8 cellular contexts compared by ENCODE assay signal in genomic region chr17:57849163-57849873, GRCh38. TPM values are rescaled to one million over a fixed set of nuclear protein-coding genes. Genes with fewer than 3 reads are reported as not detected.
DNase-seq lines count a peak whose midpoint lies in the region; ATAC-seq and TF ChIP-seq lines count a peak whose summit lies in the region.

No MANE protein-coding gene starts in this region.

- H2AK5ac ChIP-seq in neuronal stem cell (ENCODE audit: low read depth, low read length) = peak overlapping the region; percentile 12

- H3K4me1 ChIP-seq in ectodermal cell (ENCODE audit: control insufficient read depth, insufficient read depth, low read length) (peaks cover 9% of the 10 kb centered on the region), neuronal stem cell (ENCODE audit: control insufficient read depth in 2 of 2, insufficient read depth in 1 of 2, low read depth in 1 of 2, low read length in 2 of 2) (peaks cover 6 to 12% of the 10 kb centered on the region in 2 donors)

- no peak overlapping the region for H4K8ac ChIP-seq in neuronal stem cell (ENCODE audit: low read depth, low read length)

- no peaks in the 10 kb centered on the region for H3K27me3 ChIP-seq in ectodermal cell (ENCODE audit: control insufficient read depth, insufficient read depth, low read length, poor library complexity, severe bottlenecking)
- H3K27me3 ChIP-seq in neuronal stem cell (ENCODE audit: control insufficient read depth in 3 of 3, insufficient read depth in 3 of 3, low read depth in 1 of 3, low read length in 3 of 3) = no peaks in the 10 kb centered on the region

- no peak for TF ChIP-seq POLR2A in NB4 (IDR thresholded peaks at IDR 0.05; ENCODE audit: extremely low read depth, insufficient read length)

- DNase-seq in NB4 (ENCODE audit: low read depth) (no peak), neuronal stem cell (ENCODE audit: low spot score) (no peak), hypothalamus (lab: John Stamatoyannopoulos, UW) (no peak)
- no peak for DNase-seq in activated CD4-positive, alpha-beta T cell treated with anti-CD3 and anti-CD28 coated beads for 1 hour

- H3K9me3 ChIP-seq in ectodermal cell (ENCODE audit: control insufficient read depth, low read length) = no peaks in the 10 kb centered on the region
- no peaks in the 10 kb centered on the region for H3K9me3 ChIP-seq in neuronal stem cell (replicated peaks in 1 of 2; ENCODE audit: control insufficient read depth in 2 of 2, insufficient read depth in 1 of 2, low read depth in 1 of 2, low read length in 2 of 2)

- H3K36me3 ChIP-seq in ectodermal cell (ENCODE audit: control insufficient read depth, insufficient read depth, low read length) = peaks cover 3% of the 10 kb centered on the region
- peaks cover 5 to 32% of the 10 kb centered on the region in 2 donors for H3K36me3 ChIP-seq in neuronal stem cell (replicated peaks in 1 of 2; ENCODE audit: control insufficient read depth in 2 of 2, insufficient read depth in 2 of 2, low read length in 2 of 2)

- no peak overlapping the region for H4K91ac ChIP-seq in neuronal stem cell (ENCODE audit: low read depth, low read length, poor library complexity)

- 24 to 25% methylated on average over 27 of the region's 27 CpGs for WGBS in ectodermal cell, 2 experiments
- no CpG with 5 or more reads among the region's 27 CpGs for WGBS in neuronal stem cell (ENCODE audit: extremely low coverage in 2 of 2, insufficient read length in 2 of 2, insufficient replicate concordance in 1 of 2), 2 donors

- no peak for TF ChIP-seq CTCF in NB4 (IDR thresholded peaks at IDR 0.05; ENCODE audit: low read depth, low read length)

- no peak overlapping the region for H2BK120ac ChIP-seq in neuronal stem cell (ENCODE audit: low read depth, low read length)

- peak overlapping the region; percentile 79 for H3K14ac ChIP-seq in neuronal stem cell (ENCODE audit: low read length)

- peak overlapping the region; percentile 94 for H3K9ac ChIP-seq in neuronal stem cell (ENCODE audit: low read depth, low read length, poor library complexity)

- H3K4me2 ChIP-seq in neuronal stem cell (ENCODE audit: insufficient read depth, low read length, poor library complexity, severe bottlenecking) = peak overlapping the region; percentile 72

- H3K27ac ChIP-seq in ectodermal cell (ENCODE audit: insufficient read depth, low read depth, low read length, poor library complexity, severe bottlenecking) (no peak overlapping the region), neuronal stem cell (replicated peaks; ENCODE audit: low read length) (no peak overlapping the region)

- peak; percentile 43 for ATAC-seq in GM18870 (IDR thresholded peaks at IDR 0.05; ENCODE audit: unreplicated experiment)
- no peak for ATAC-seq in GM21360 (IDR thresholded peaks at IDR 0.05; ENCODE audit: unreplicated experiment)
- no peak for ATAC-seq in GM21737 (IDR thresholded peaks at IDR 0.05; ENCODE audit: unreplicated experiment)

- H3K23ac ChIP-seq in neuronal stem cell (ENCODE audit: low read depth, low read length, poor library complexity) = peak overlapping the region; percentile 5

- H3K4me3 ChIP-seq in NB4 (ENCODE audit: low read depth, low read length) = peak overlapping the region; percentile 95
- H3K4me3 ChIP-seq in ectodermal cell (ENCODE audit: insufficient read depth, low read depth, low read length) = peak overlapping the region; percentile 93
- H3K4me3 ChIP-seq in neuronal stem cell (ENCODE audit: low read length in 2 of 2) = peak overlapping the region; percentile 80 to 90

- peak overlapping the region; percentile 91 for H3K18ac ChIP-seq in neuronal stem cell (ENCODE audit: low read length)

- H2AFZ ChIP-seq in neuronal stem cell (ENCODE audit: low read length) = peak overlapping the region; percentile 82

- H2BK15ac ChIP-seq in neuronal stem cell (ENCODE audit: low read length) = no peak overlapping the region

- no peak overlapping the region for H2BK12ac ChIP-seq in neuronal stem cell (ENCODE audit: low read length)

- H3K79me1 ChIP-seq in neuronal stem cell (ENCODE audit: low read depth, low read length) = peaks cover 4% of the 10 kb centered on the region

- H3K4ac ChIP-seq in neuronal stem cell (ENCODE audit: low read length) = no peak overlapping the region

- H2BK5ac ChIP-seq in neuronal stem cell (ENCODE audit: low read length) = no peak overlapping the region

RNA-seq across cellular contexts. Expression of gene MRPS23, which starts 0.5 kb away (rescaled TPM):
- polyA plus RNA-seq in ectodermal cell (2013, experiment 1 of 4) = 40.3 TPM
- polyA plus RNA-seq in ectodermal cell (2013, experiment 2 of 4) = 42.0 TPM
- 31.9 TPM for polyA plus RNA-seq in ectodermal cell (2013, experiment 3 of 4)
- polyA plus RNA-seq in ectodermal cell (2013, experiment 4 of 4) = 38.3 TPM
- polyA plus RNA-seq in neuronal stem cell (2013, experiment 1 of 2) = 21.6 TPM
- 19.9 TPM for polyA plus RNA-seq in neuronal stem cell (2013, experiment 2 of 2)
